ENCODE assay signal across 2 cellular contexts in genomic region chr21:43287111-43287973, GRCh38.
TF ChIP-seq lines count a peak whose summit lies in the region.

No MANE protein-coding gene starts in this region.

TF ChIP-seq in IMR-90, 13 proteins besides CTCF, POLR2A, EP300 and RAD21 (continued from another document):
- TF ChIP-seq ELK1 (IDR thresholded peaks at IDR 0.05; ENCODE audit: borderline replicate concordance, low read depth, low read length), result no peak
- no peak for TF ChIP-seq CEBPB (IDR thresholded peaks at IDR 0.05; ENCODE audit: low read depth, low read length)
- TF ChIP-seq NFE2L2 (IDR thresholded peaks at IDR 0.05; ENCODE audit: low read depth, low read length), result no peak
- no peak for TF ChIP-seq USF2 (IDR thresholded peaks at IDR 0.05; ENCODE audit: low read depth, low read length)
- no peak for TF ChIP-seq MAZ (IDR thresholded peaks at IDR 0.05; ENCODE audit: borderline replicate concordance, low read depth, low read length)
- TF ChIP-seq CHD1 (IDR thresholded peaks at IDR 0.05; ENCODE audit: low read depth, low read length), result no peak

TF ChIP-seq in HepG2, 621 proteins besides CTCF, POLR2A, EP300 and RAD21 (continued from another document):
- peak; percentile 85; the same call in 1 of the 2 replicates for TF ChIP-seq ZBTB33 (CRISPR knock-in tag; IDR thresholded peaks at IDR 0.05)
